In genomic region chr14:74612346-74613021, GRCh38 we compare ENCODE assay signal across 1 cellular context.
A peak's percentile ranks its signal among the peaks of the same experiment; 100 is the strongest.
TF ChIP-seq lines count a peak whose summit lies in the region.

No MANE protein-coding gene starts in this region.

TF ChIP-seq in GM12878, 131 proteins besides CTCF, POLR2A, EP300 and RAD21 (continued from another document):
- no peak for TF ChIP-seq ZNF592 (IDR thresholded peaks at IDR 0.05)
- TF ChIP-seq YBX1 (IDR thresholded peaks at IDR 0.05): no peak
- no peak for TF ChIP-seq ZNF687 (IDR thresholded peaks at IDR 0.05)
- TF ChIP-seq MLLT1 (IDR thresholded peaks at IDR 0.05): peak; percentile 69
- no peak for TF ChIP-seq HDAC6 (IDR thresholded peaks at IDR 0.05; ENCODE audit: unreplicated experiment)
- TF ChIP-seq PML (IDR thresholded peaks at IDR 0.05; ENCODE audit: low read length): no peak
- no peak for TF ChIP-seq ZNF622 (IDR thresholded peaks at IDR 0.05)
- TF ChIP-seq NR2C1 (IDR thresholded peaks at IDR 0.05): no peak
- 0 out of 2 replicates have a peak, but pooled peaks have one; percentile 65 for TF ChIP-seq GATAD2B (conservative IDR thresholded peaks at IDR 0.05; ENCODE audit: low read depth)
- no peak for TF ChIP-seq CBFB (IDR thresholded peaks at IDR 0.05; ENCODE audit: low read depth)
- no peak for TF ChIP-seq IRF3 (IDR thresholded peaks at IDR 0.05)
- TF ChIP-seq FOXM1 (IDR thresholded peaks at IDR 0.05; ENCODE audit: low read depth, low read length): no peak
- TF ChIP-seq CUX1 (IDR thresholded peaks at IDR 0.05; ENCODE audit: insufficient replicate concordance, low read depth, low read length): no peak
- TF ChIP-seq ZNF217 (IDR thresholded peaks at IDR 0.05): 0 out of 2 replicates have a peak, but pooled peaks have one; percentile 41
- no peak for TF ChIP-seq ZBED1 (IDR thresholded peaks at IDR 0.05; ENCODE audit: borderline replicate concordance)
- TF ChIP-seq YY1 (IDR thresholded peaks at IDR 0.05; ENCODE audit: low read depth, low read length): peak; percentile 72
- TF ChIP-seq NFIC (IDR thresholded peaks at IDR 0.05; ENCODE audit: low read depth, low read length): no peak
- peak; percentile 57; the same call in 1 of the 2 replicates for TF ChIP-seq RB1 (IDR thresholded peaks at IDR 0.05; ENCODE audit: borderline replicate concordance)
- no peak for TF ChIP-seq PAX8 (IDR thresholded peaks at IDR 0.05)
- TF ChIP-seq KAT2A (conservative IDR thresholded peaks at IDR 0.05; ENCODE audit: control insufficient read depth, low read depth, low read length): no peak
- no peak for TF ChIP-seq ZNF384 (IDR thresholded peaks at IDR 0.05; ENCODE audit: borderline replicate concordance, low read depth, low read length)
- TF ChIP-seq TAF1 (IDR thresholded peaks at IDR 0.05; ENCODE audit: borderline replicate concordance, low read depth, low read length): no peak
- TF ChIP-seq SRF (IDR thresholded peaks at IDR 0.05; ENCODE audit: low read depth in 2 of 2, low read length in 2 of 2): no peak
- TF ChIP-seq SKIL (IDR thresholded peaks at IDR 0.05; ENCODE audit: low read depth, poor library complexity, severe bottlenecking): no peak
- TF ChIP-seq TBL1XR1 (IDR thresholded peaks at IDR 0.05; ENCODE audit: low read depth, low read length): no peak
- no peak; the same call in 1 of the 2 replicates for TF ChIP-seq SMC3 (IDR thresholded peaks at IDR 0.05; ENCODE audit: borderline replicate concordance, low read length)
- TF ChIP-seq ATF7 (IDR thresholded peaks at IDR 0.05; ENCODE audit: low read depth): no peak
- TF ChIP-seq PBX3 (IDR thresholded peaks at IDR 0.05; ENCODE audit: insufficient replicate concordance, low read depth, low read length): no peak
- TF ChIP-seq BRCA1 (IDR thresholded peaks at IDR 0.05; ENCODE audit: low read depth, low read length): no peak
- TF ChIP-seq BHLHE40 (IDR thresholded peaks at IDR 0.05; ENCODE audit: borderline replicate concordance in 1 of 2, low read depth in 2 of 2, low read length in 1 of 2): peak in 1 of 2 experiments; percentile 57; a peak in 2 of 4 replicates
- no peak for TF ChIP-seq CHD2 (IDR thresholded peaks at IDR 0.05; ENCODE audit: borderline replicate concordance, low read depth, low read length)
- TF ChIP-seq DPF2 (IDR thresholded peaks at IDR 0.05): no peak
- no peak for TF ChIP-seq MYB (IDR thresholded peaks at IDR 0.05; ENCODE audit: borderline replicate concordance, low read depth, low read length)
- TF ChIP-seq CBX5 (IDR thresholded peaks at IDR 0.05; ENCODE audit: low read depth): no peak
- TF ChIP-seq FOXK2 (IDR thresholded peaks at IDR 0.05): no peak
- peak; percentile 71 for TF ChIP-seq BACH1 (IDR thresholded peaks at IDR 0.05; ENCODE audit: borderline replicate concordance)
TF ChIP-seq in GM12878: peak in this region for 16.
